Comparison of ENCODE assay signal across 8 cellular contexts in the genomic region with DNA sequence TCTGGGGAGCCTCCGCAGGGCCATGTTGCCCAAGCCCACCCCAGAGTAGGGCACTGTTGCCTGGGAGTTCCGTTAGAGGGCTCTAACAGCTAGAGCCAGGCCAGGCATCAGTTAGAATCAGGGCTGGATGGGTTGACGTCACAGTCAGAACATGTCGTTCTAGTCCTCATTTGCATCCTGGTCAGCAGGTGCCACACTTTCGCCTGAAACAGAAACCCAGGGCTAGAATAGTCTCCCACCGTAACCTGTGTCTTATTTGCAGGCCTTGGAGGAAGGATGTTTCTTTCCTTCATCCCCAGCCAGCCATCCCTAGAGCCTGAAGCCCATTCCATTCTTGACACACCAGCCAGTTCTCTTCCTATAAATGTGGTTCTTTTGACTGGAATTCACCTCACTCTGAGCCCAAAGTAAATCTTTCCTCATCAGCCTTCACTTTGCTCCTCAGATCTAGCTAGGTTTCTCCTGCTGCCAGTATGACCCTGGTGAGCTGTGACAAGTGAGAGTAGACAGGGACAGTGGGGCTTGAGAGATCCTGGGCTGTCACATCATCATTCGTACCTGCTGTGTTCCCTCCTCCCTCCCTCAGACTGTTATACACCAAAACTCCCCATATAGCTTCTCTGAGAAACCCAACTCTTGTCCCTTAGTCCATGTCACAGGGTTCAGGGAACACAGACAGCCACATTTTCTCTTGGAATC. TPM values are rescaled to one million over a fixed set of nuclear protein-coding genes. Genes with fewer than 3 reads are reported as not detected.
DNase-seq lines count a peak whose midpoint lies in the region; ATAC-seq and TF ChIP-seq lines count a peak whose summit lies in the region.

No MANE protein-coding gene starts in this region.

- H3K9me2 ChIP-seq in PC-9 (ENCODE audit: insufficient read depth) = no peaks in the 10 kb centered on the region

- H3K4me3 ChIP-seq in Caco-2 (ENCODE audit: low read depth, low read length) (no peak overlapping the region), gastrocnemius medialis (no peak overlapping the region), PC-9 (no peak overlapping the region)

- POLR2A ChIA-PET in Caco-2 (lab: Charles Lee) = interaction anchor here (0.9 kb wide), 1 partner anchor 21 kb away, joined by 3 read pairs; no protein-coding TSS in a partner anchor
- POLR2A ChIA-PET in PC-9 (lab: Charles Lee; ENCODE audit: unreplicated experiment) = no interaction called here

- DNase-seq in Caco-2 (no peak), gastrocnemius medialis (peak in 1 of 2 donors; percentile 40), NCI-H2196 (lab: John Stamatoyannopoulos, UW; ENCODE audit: unreplicated experiment) (no peak), hippocampal formation (lab: John Stamatoyannopoulos, UW) (no peak), PC-9 (no peak)
- no peak for DNase-seq in effector memory CD8-positive, alpha-beta T cell

- no peak for TF ChIP-seq POLR2A in gastrocnemius medialis (IDR thresholded peaks at IDR 0.05)

- H3K27me3 ChIP-seq in Caco-2 (replicated peaks; ENCODE audit: control insufficient read depth, insufficient read depth, low read length) (no peaks in the 10 kb centered on the region), gastrocnemius medialis (no peaks in the 10 kb centered on the region), PC-9 (ENCODE audit: insufficient read depth, low read depth) (no peaks in the 10 kb centered on the region)

- CTCF ChIA-PET in Caco-2 (lab: Charles Lee) (interaction anchor here (0.6 kb wide), 1 partner anchor 230 kb away, joined by 3 read pairs; no protein-coding TSS in a partner anchor), PC-9 (lab: Charles Lee) (no interaction called here)

- BruUV-seq in Caco-2 (replicated peaks; lab: Mats Ljungman, UMichigan) (no TSS peak), PC-9 (replicated peaks; lab: Mats Ljungman, UMichigan) (no TSS peak)

- in situ Hi-C loops in gastrocnemius medialis (cut with MboI; ENCODE audit: low sequenced_read_pairs in 4 of 4) = no loop called here

- H3K27ac Mint-ChIP-seq in Caco-2 (ENCODE audit: unreplicated experiment) = peak overlapping the region; percentile 39
- H3K27ac Mint-ChIP-seq in effector memory CD8-positive, alpha-beta T cell = peak overlapping the region; percentile 94 to 97

- peak; percentile 76 for ATAC-seq in GM19452 (IDR thresholded peaks at IDR 0.05; ENCODE audit: unreplicated experiment)
- peak; percentile 65 for ATAC-seq in HG03571 (IDR thresholded peaks at IDR 0.05; ENCODE audit: unreplicated experiment)
- peak; percentile 47 for ATAC-seq in effector memory CD8-positive, alpha-beta T cell (replicated peaks)
- ATAC-seq in gastrocnemius medialis = peak in 1 of 2 donors; percentile 8

- H3K79me2 ChIP-seq in PC-9 (ENCODE audit: low read depth) = no peaks in the 10 kb centered on the region

- peaks cover 16% of the 10 kb centered on the region for H3K36me3 ChIP-seq in Caco-2 (ENCODE audit: control insufficient read depth, insufficient read depth, low read length)
- peaks cover 2 to 62% of the 10 kb centered on the region in 2 donors for H3K36me3 ChIP-seq in gastrocnemius medialis
- H3K36me3 ChIP-seq in PC-9 (ENCODE audit: low read depth) = peaks cover 44% of the 10 kb centered on the region

- H3K4me3 Mint-ChIP-seq in Caco-2 (ENCODE audit: unreplicated experiment) = no peak overlapping the region
- peak overlapping the region; percentile 63 for H3K4me3 Mint-ChIP-seq in effector memory CD8-positive, alpha-beta T cell

- H3K9me3 ChIP-seq in Caco-2 (no peaks in the 10 kb centered on the region), gastrocnemius medialis (no peaks in the 10 kb centered on the region), PC-9 (ENCODE audit: insufficient read depth, low read depth) (no peaks in the 10 kb centered on the region)

- H3K36me3 Mint-ChIP-seq in Caco-2 (ENCODE audit: insufficient read depth, unreplicated experiment) = peaks cover 99% of the 10 kb centered on the region
- peaks cover 98% of the 10 kb centered on the region for H3K36me3 Mint-ChIP-seq in effector memory CD8-positive, alpha-beta T cell (ENCODE audit: insufficient read depth)

- H3F3A ChIP-seq in PC-9 (ENCODE audit: insufficient read depth, low read depth) = peaks cover 18% of the 10 kb centered on the region; the same call in 1 of the 2 replicates

- H3K4me1 Mint-ChIP-seq in Caco-2 (ENCODE audit: low read depth, unreplicated experiment) = peaks cover 6% of the 10 kb centered on the region
- H3K4me1 Mint-ChIP-seq in effector memory CD8-positive, alpha-beta T cell (ENCODE audit: low read depth in 2 of 2) = peaks cover 58 to 75% of the 10 kb centered on the region in 2 donors

- H3K27ac ChIP-seq in gastrocnemius medialis (peak overlapping the region; percentile 81 to 89 (median 88)), PC-9 (no peak overlapping the region)

- H3K4me1 ChIP-seq in Caco-2 (peaks cover 13% of the 10 kb centered on the region), gastrocnemius medialis (peaks cover 35 to 53% of the 10 kb centered on the region in 2 donors), PC-9 (replicated peaks; ENCODE audit: insufficient read depth) (no peaks in the 10 kb centered on the region)

- no peaks in the 10 kb centered on the region for H3K27me3 Mint-ChIP-seq in Caco-2 (ENCODE audit: insufficient read depth, unreplicated experiment)
- no peaks in the 10 kb centered on the region for H3K27me3 Mint-ChIP-seq in effector memory CD8-positive, alpha-beta T cell

- intact Hi-C loops in Caco-2 (cut with micrococcal nuclease; ENCODE audit: unreplicated experiment) (no loop called here), gastrocnemius medialis (cut with DNase I; ENCODE audit: low total_unique reads) (no loop called here), PC-9 (cut with micrococcal nuclease; ENCODE audit: unreplicated experiment) (no loop called here)

- peaks cover 15% of the 10 kb centered on the region for H4K20me1 ChIP-seq in PC-9 (ENCODE audit: insufficient read depth)

- TF ChIP-seq CTCF in Caco-2 (IDR thresholded peaks at IDR 0.05; ENCODE audit: insufficient read depth in 1 of 2, low read depth in 1 of 2, low read length in 1 of 2, severe bottlenecking in 1 of 2, unreplicated experiment in 1 of 2) (no peak), gastrocnemius medialis (IDR thresholded peaks at IDR 0.05 in 4 of 5, conservative IDR thresholded peaks at IDR 0.05 in 1 of 5) (no peak), PC-9 (conservative IDR thresholded peaks at IDR 0.05) (no peak)

- no peak overlapping the region for H3K4me2 ChIP-seq in PC-9

- no peaks in the 10 kb centered on the region for H3K9me3 Mint-ChIP-seq in Caco-2 (ENCODE audit: unreplicated experiment)
- H3K9me3 Mint-ChIP-seq in effector memory CD8-positive, alpha-beta T cell = no peaks in the 10 kb centered on the region

- no peak overlapping the region for H2AFZ ChIP-seq in PC-9

RNA-seq across cellular contexts. Expression of a gene that starts 12.2 kb away (rescaled TPM):
- total RNA-seq in Caco-2 (2022) (47.1 and 47.8 TPM in 2 replicates), gastrocnemius medialis (10 to 100 TPM in 3 of 4 donors, 1 to 10 TPM in 1; 8.6 to 15.3 (median 15.1) TPM), PC-9 (2021) (24.1 and 26.4 TPM in 2 replicates)

RNA-seq across cellular contexts. Expression of a gene that starts 33.6 kb away (rescaled TPM):
- 322 and 324 TPM in 2 replicates for total RNA-seq in Caco-2 (2022)
- 100 to 1,000 TPM in 1 of 4 donors, 10 to 100 TPM in 3; 49.5 to 101 (median 92.4) TPM for total RNA-seq in gastrocnemius medialis
- 248 and 266 TPM in 2 replicates for total RNA-seq in PC-9 (2021)

RNA-seq across cellular contexts. Expression of a gene that starts 55.9 kb away (rescaled TPM):
- total RNA-seq in Caco-2 (2022) (15.0 and 15.3 TPM in 2 replicates), gastrocnemius medialis (1 to 10 TPM; 1.9 to 5.2 (median 4.9) TPM), PC-9 (2021) (67.9 and 74.9 TPM in 2 replicates)
